ENCODE assay signal across 9 cellular contexts in the genomic region with DNA sequence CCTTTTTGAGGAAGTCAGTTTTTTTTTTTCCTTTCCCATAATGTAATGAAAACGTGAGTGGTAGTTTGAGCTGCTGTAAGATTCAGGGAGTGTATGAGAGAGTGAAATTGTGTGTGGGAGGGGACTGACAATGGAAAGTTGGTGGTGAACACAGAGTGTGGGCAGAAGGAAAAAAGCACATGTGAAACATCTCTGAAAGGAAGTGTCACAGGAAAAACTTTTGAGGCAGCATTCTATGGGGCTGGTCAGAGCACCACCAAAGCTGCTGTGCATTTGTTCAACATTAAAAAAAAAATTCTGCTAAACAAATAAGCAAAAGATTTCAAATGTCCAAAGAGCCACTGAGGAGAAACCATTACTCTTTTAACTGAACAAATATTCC.
DNase-seq lines count a peak whose midpoint lies in the region; ATAC-seq, FAIRE-seq and TF ChIP-seq lines count a peak whose summit lies in the region.
"Had no signal": no experiment of that assay in that cellular context is flagged by ENCODE, and none has a peak within 500 bp of the region (broad histone marks: within the 10 kb centered on the region; RNA-seq: fewer than 3 reads in every experiment).

No MANE protein-coding gene starts in this region.

- POLR2A ChIA-PET in H1 (lab: Charles Lee; ENCODE audit: partially characterized antibody): no interaction called here

- 0 out of 2 replicates have a peak overlapping the region, but pooled peaks have one; percentile 32 for H2BK20ac ChIP-seq in H1 (ENCODE audit: low read length)

- peak; percentile 40 for ATAC-seq in GM18498 (IDR thresholded peaks at IDR 0.05; ENCODE audit: unreplicated experiment)

- H2AFZ ChIP-seq in H1 (ENCODE audit: low read length): no peak overlapping the region

- H3K23me2 ChIP-seq in H1 (ENCODE audit: low read depth, low read length): no peaks in the 10 kb centered on the region

- H2BK5ac ChIP-seq in H1 (ENCODE audit: low read depth, low read length): no peak overlapping the region

- H3K79me1 ChIP-seq in H1 (ENCODE audit: low read depth, low read length): no peaks in the 10 kb centered on the region

- no peaks in the 10 kb centered on the region for H3K9me3 ChIP-seq in H1 (ENCODE audit: insufficient read depth in 2 of 2, low read depth in 1 of 2, low read length in 1 of 2)
- no peaks in the 10 kb centered on the region for H3K9me3 ChIP-seq in skeletal muscle tissue (ENCODE audit: control insufficient read depth in 3 of 3, low read length in 3 of 3)

- no peak overlapping the region for H3K56ac ChIP-seq in H1 (replicated peaks; ENCODE audit: insufficient read length, low read depth, low read length)

- no peak overlapping the region for H3K27ac ChIP-seq in H1 (ENCODE audit: low read depth, low read length)
- peak overlapping the region; percentile 54 for H3K27ac ChIP-seq in skeletal muscle tissue (ENCODE audit: low read depth, low read length)

- no peak overlapping the region for H4K8ac ChIP-seq in H1 (ENCODE audit: extremely low read depth, insufficient read depth, low read length)

- no peak overlapping the region for H4K5ac ChIP-seq in H1 (ENCODE audit: insufficient read length, low read depth, low read length)

- H2BK120ac ChIP-seq in H1 (replicated peaks; ENCODE audit: low read depth, low read length): no peak overlapping the region

- peak; percentile 30 for DNase-seq in HCEC 1CT
- DNase-seq in OCI-M1 (lab: John Stamatoyannopoulos, UW): peak; percentile 42
- DNase-seq in H1 (ENCODE audit: low read depth in 1 of 2, low spot score in 2 of 2): no peak
- no peak for DNase-seq in activated CD4-positive, CD25-positive, alpha-beta regulatory T cell (lab: John Stamatoyannopoulos, UW)
- DNase-seq in cerebellum (ENCODE audit: low spot score): no peak
- no peak for DNase-seq in NCI-H1436 (lab: John Stamatoyannopoulos, UW)

- TF ChIP-seq EP300 in H1 (IDR thresholded peaks at IDR 0.05; ENCODE audit: borderline replicate concordance in 1 of 2, low read depth in 2 of 2, low read length in 2 of 2): no peak

- TF ChIP-seq RAD21 in H1 (IDR thresholded peaks at IDR 0.05 in 1 of 2, conservative IDR thresholded peaks at IDR 0.05 in 1 of 2; ENCODE audit: low read depth in 2 of 2, low read length in 2 of 2): no peak

- H3K23ac ChIP-seq in H1 (ENCODE audit: insufficient read length): no peak overlapping the region

- H3K14ac ChIP-seq in H1 (ENCODE audit: insufficient read length): no peak overlapping the region

- no peak overlapping the region for H3K4me3 ChIP-seq in H1 (ENCODE audit: extremely low read depth in 1 of 4, insufficient read depth in 2 of 4, low read depth in 3 of 4, low read length in 4 of 4)
- no peak overlapping the region for H3K4me3 ChIP-seq in skeletal muscle tissue (ENCODE audit: low read length in 3 of 3)

- no peak overlapping the region for H2AK5ac ChIP-seq in H1 (ENCODE audit: low read depth, low read length)

- H3K4me1 ChIP-seq in H1 (replicated peaks in 1 of 4; ENCODE audit: control insufficient read depth in 3 of 4, insufficient read depth in 4 of 4, low read length in 3 of 4): peaks cover 0 to 3% (median 0%) of the 10 kb centered on the region in 4 experiments; a peak in 3 of 7 replicates
- H3K4me1 ChIP-seq in skeletal muscle tissue (ENCODE audit: control insufficient read depth in 3 of 3, insufficient read depth in 3 of 3, low read length in 3 of 3): peaks cover 0 to 4% (median 0%) of the 10 kb centered on the region in 3 donors

- no peak for TF ChIP-seq CTCF in H1 (IDR thresholded peaks at IDR 0.05; ENCODE audit: control extremely low read depth in 1 of 3, insufficient read depth in 1 of 3, low read depth in 1 of 3, low read length in 3 of 3)

- H3K18ac ChIP-seq in H1 (ENCODE audit: extremely low read depth, low read length): 0 out of 2 replicates have a peak overlapping the region, but pooled peaks have one; percentile 14

- H3K4ac ChIP-seq in H1 (replicated peaks; ENCODE audit: insufficient read length, low read depth, low read length): no peak overlapping the region

- H2BK12ac ChIP-seq in H1 (ENCODE audit: low read depth, low read length): peak overlapping the region; percentile 65; the same call in 1 of the 2 replicates

- no peaks in the 10 kb centered on the region for H4K20me1 ChIP-seq in H1 (replicated peaks in 1 of 2; ENCODE audit: control insufficient read depth in 1 of 2, insufficient read depth in 2 of 2, low read length in 2 of 2)

- WGBS in H1 (ENCODE audit: extremely low coverage in 1 of 2, insufficient coverage in 1 of 2, insufficient read length in 1 of 2, insufficient replicate concordance in 2 of 2, low coverage in 1 of 2, low lambda C conversion rate in 2 of 2, missing lambda C conversion rate in 1 of 2), 2 experiments: 60% methylated on average over 1 of the region's 1 CpG; no CpG with 5 or more reads in 1 of the 2 experiments

- CTCF ChIA-PET in H1 (lab: Charles Lee; ENCODE audit: partially characterized antibody): no interaction called here

- H3K4me2 ChIP-seq in H1 (ENCODE audit: insufficient read depth in 1 of 2, low read depth in 2 of 2, low read length in 2 of 2): no peak overlapping the region

- no peak for TF ChIP-seq POLR2A in H1 (IDR thresholded peaks at IDR 0.05; ENCODE audit: control extremely low read depth in 1 of 2, low read depth in 2 of 2, low read length in 2 of 2)

- H3K36me3 ChIP-seq in H1 (ENCODE audit: control insufficient read depth in 2 of 4, insufficient read depth in 4 of 4, low read length in 3 of 4) (no peaks in the 10 kb centered on the region), skeletal muscle tissue (ENCODE audit: control insufficient read depth in 3 of 3, insufficient read depth in 3 of 3, low read length in 3 of 3) (no peaks in the 10 kb centered on the region)

- no peak overlapping the region; the same call in 1 of the 2 replicates for H2BK15ac ChIP-seq in H1 (ENCODE audit: low read length)

- H4K91ac ChIP-seq in H1 (replicated peaks; ENCODE audit: insufficient read length, low read length): no peak overlapping the region

- FAIRE-seq in H1 (lab: Jason Lieb, UNC): no peak
- FAIRE-seq: islet of Langerhans had no signal

- no peaks in the 10 kb centered on the region for H3K27me3 ChIP-seq in H1 (replicated peaks in 1 of 4; ENCODE audit: control insufficient read depth in 3 of 4, extremely low read depth in 1 of 4, insufficient read depth in 3 of 4, low read length in 3 of 4)
- H3K27me3 ChIP-seq in skeletal muscle tissue (ENCODE audit: control insufficient read depth in 3 of 3, insufficient read depth in 3 of 3, low read length in 3 of 3): no peaks in the 10 kb centered on the region

- H3K9ac ChIP-seq in H1 (replicated peaks in 1 of 4; ENCODE audit: extremely low read depth in 1 of 4, low read depth in 3 of 4, low read length in 3 of 4): no peak overlapping the region
- H3K9ac ChIP-seq in skeletal muscle tissue (ENCODE audit: low read depth in 1 of 3, low read length in 3 of 3): no peak overlapping the region

- H3K79me2 ChIP-seq in H1 (ENCODE audit: control insufficient read depth in 1 of 2, insufficient read depth in 2 of 2, low read length in 2 of 2): no peaks in the 10 kb centered on the region

TF ChIP-seq in H1, 55 proteins besides CTCF, POLR2A, EP300 and RAD21:
- TF ChIP-seq RXRA (IDR thresholded peaks at IDR 0.05; ENCODE audit: insufficient read depth, low read depth, low read length) (no peak), CBX5 (IDR thresholded peaks at IDR 0.05; ENCODE audit: low read depth, low read length) (no peak), KDM4A (IDR thresholded peaks at IDR 0.05; ENCODE audit: low read depth, low read length, severe bottlenecking) (no peak), NANOG (IDR thresholded peaks at IDR 0.05; ENCODE audit: insufficient read depth, low read depth, low read length, poor library complexity, severe bottlenecking) (no peak), RFX5 (IDR thresholded peaks at IDR 0.05; ENCODE audit: borderline replicate concordance, low read depth, low read length) (no peak), TEAD4 (IDR thresholded peaks at IDR 0.05; ENCODE audit: low read depth, low read length) (no peak), HDAC2 (IDR thresholded peaks at IDR 0.05; ENCODE audit: borderline replicate concordance in 1 of 2, low read depth in 2 of 2, low read length in 2 of 2) (no peak), TAF7 (optimal IDR thresholded peaks at IDR 0.05; ENCODE audit: borderline replicate concordance, low read depth, low read length) (no peak), ATF3 (IDR thresholded peaks at IDR 0.05; ENCODE audit: insufficient read depth, low read depth, low read length) (no peak), CEBPB (IDR thresholded peaks at IDR 0.05; ENCODE audit: low read depth, low read length) (no peak), FOSL1 (IDR thresholded peaks at IDR 0.05; ENCODE audit: insufficient read depth, low read depth, low read length) (no peak), RBBP5 (IDR thresholded peaks at IDR 0.05; ENCODE audit: borderline replicate concordance, low read depth, low read length) (no peak), CHD2 (IDR thresholded peaks at IDR 0.05; ENCODE audit: low read length) (no peak), TBP (IDR thresholded peaks at IDR 0.05; ENCODE audit: low read depth, low read length) (no peak), MAFK (IDR thresholded peaks at IDR 0.05; ENCODE audit: low read depth, low read length) (no peak), GTF2F1 (IDR thresholded peaks at IDR 0.05; ENCODE audit: borderline replicate concordance, low read depth, low read length) (no peak), SAP30 (IDR thresholded peaks at IDR 0.05; ENCODE audit: insufficient read depth, insufficient replicate concordance, low read length) (no peak), KDM1A (IDR thresholded peaks at IDR 0.05; ENCODE audit: borderline replicate concordance, low read length) (no peak)

Comparison
In these comparisons a context has a peak if more than half of its experiments do, and no peak if none do; other contexts are left out.
1. DNase-seq: peak in HCEC 1CT (single experiment) and OCI-M1 (single experiment); none in H1 (0 of 2), activated CD4-positive, CD25-positive, alpha-beta regulatory T cell (0 of 4), cerebellum (single experiment) and NCI-H1436 (single experiment).